8 cellular contexts compared by ENCODE assay signal in genomic region chr6:134288538-134289203, GRCh38. TPM values are rescaled to one million over a fixed set of nuclear protein-coding genes. Genes with fewer than 3 reads are reported as not detected.
A peak's percentile ranks its signal among the peaks of the same experiment; 100 is the strongest.
DNase-seq lines count a peak whose midpoint lies in the region; ATAC-seq and TF ChIP-seq lines count a peak whose summit lies in the region.

No MANE protein-coding gene starts in this region.

- ATAC-seq in GM19025 (IDR thresholded peaks at IDR 0.05; ENCODE audit: low read depth, unreplicated experiment): peak; percentile 55
- ATAC-seq in HG03460 (IDR thresholded peaks at IDR 0.05; ENCODE audit: unreplicated experiment): peak; percentile 75
- peak; percentile 83 for ATAC-seq in activated B cell treated with CpG ODN at 0.5 μM for 24 hours (ENCODE audit: low read depth)
- ATAC-seq in left ventricle myocardium superior: peak; percentile 31

- no peaks in the 10 kb centered on the region for H3K36me3 ChIP-seq in prostate gland

- H3K27me3 Mint-ChIP-seq in activated B cell treated with CpG ODN at 0.5 μM for 24 hours (no peaks in the 10 kb centered on the region), glutamatergic neuron (ENCODE audit: unreplicated experiment) (peaks cover 3% of the 10 kb centered on the region)

- H3K4me1 Mint-ChIP-seq in activated B cell treated with CpG ODN at 0.5 μM for 24 hours: peaks cover 22% of the 10 kb centered on the region
- no peaks in the 10 kb centered on the region for H3K4me1 Mint-ChIP-seq in glutamatergic neuron (ENCODE audit: low read depth, unreplicated experiment)

- no peak overlapping the region for H3K27ac ChIP-seq in prostate gland

- peak overlapping the region; percentile 16 for H3K4me3 Mint-ChIP-seq in activated B cell treated with CpG ODN at 0.5 μM for 24 hours
- H3K4me3 Mint-ChIP-seq in glutamatergic neuron (ENCODE audit: unreplicated experiment): no peak overlapping the region

- no peak for TF ChIP-seq POLR2A in prostate gland (IDR thresholded peaks at IDR 0.05)

- peaks cover 3% of the 10 kb centered on the region for H3K9me3 Mint-ChIP-seq in activated B cell treated with CpG ODN at 0.5 μM for 24 hours
- no peaks in the 10 kb centered on the region for H3K9me3 Mint-ChIP-seq in glutamatergic neuron (ENCODE audit: unreplicated experiment)

- POLR2A ChIA-PET in activated B cell treated with CpG ODN at 0.5 μM for 24 hours (lab: Charles Lee): interaction anchor here (1.0 to 1.5 kb wide), 3 partner anchors 41 to 85 kb away, joined by 3 to 9 read pairs (median 6); no protein-coding TSS in a partner anchor

- H3K27ac Mint-ChIP-seq in activated B cell treated with CpG ODN at 0.5 μM for 24 hours: peak overlapping the region; percentile 54
- no peak overlapping the region for H3K27ac Mint-ChIP-seq in glutamatergic neuron (ENCODE audit: unreplicated experiment)

- H3K4me1 ChIP-seq in prostate gland (replicated peaks): no peaks in the 10 kb centered on the region

- no peaks in the 10 kb centered on the region for H3K27me3 ChIP-seq in prostate gland (replicated peaks; ENCODE audit: insufficient read depth)

- no peak for TF ChIP-seq CTCF in activated B cell treated with CpG ODN at 0.5 μM for 24 hours (IDR thresholded peaks at IDR 0.05)
- TF ChIP-seq CTCF in prostate gland (IDR thresholded peaks at IDR 0.05): no peak
- no peak for TF ChIP-seq CTCF in glutamatergic neuron (IDR thresholded peaks at IDR 0.05; ENCODE audit: partially characterized antibody, unreplicated experiment)

- DNase-seq in AG20443 (ENCODE audit: low spot score): peak; percentile 63
- DNase-seq in activated B cell treated with CpG ODN at 0.5 μM for 24 hours: no peak
- DNase-seq in left ventricle myocardium superior: no peak
- DNase-seq in prostate gland (ENCODE audit: low spot score): no peak
- no peak for DNase-seq in HuH-7.5 (ENCODE audit: low spot score)
- DNase-seq in glutamatergic neuron: no peak

- intact Hi-C loops in activated B cell treated with CpG ODN at 0.5 μM for 24 hours (cut with micrococcal nuclease) (loop anchor here (1.0 to 2.0 kb wide), 6 partner anchors 41 to 148 kb away; no protein-coding TSS in a partner anchor), left ventricle myocardium superior (cut with micrococcal nuclease) (no loop called here), prostate gland (cut with DNase I) (no loop called here)

- WGBS in prostate gland: 57% methylated on average over 3 of the region's 3 CpGs

- no peak overlapping the region for H3K4me3 ChIP-seq in prostate gland

- H3K9me3 ChIP-seq in prostate gland: no peaks in the 10 kb centered on the region

- CTCF ChIA-PET in activated B cell treated with CpG ODN at 0.5 μM for 24 hours (lab: Charles Lee): interaction anchor here (1.6 kb wide), 1 partner anchor 39 kb away, joined by 4 read pairs; no protein-coding TSS in a partner anchor

- H3K36me3 Mint-ChIP-seq in activated B cell treated with CpG ODN at 0.5 μM for 24 hours (ENCODE audit: low read depth) (no peaks in the 10 kb centered on the region), glutamatergic neuron (ENCODE audit: unreplicated experiment) (no peaks in the 10 kb centered on the region)

RNA-seq across cellular contexts. Expression of gene SGK1, which starts 29.2 kb away (rescaled TPM):
- total RNA-seq in activated B cell treated with CpG ODN at 0.5 μM for 24 hours (32.8 and 36.2 TPM in 2 replicates), left ventricle myocardium superior (37.5 TPM), prostate gland (100 to 1,000 TPM; 243 to 260 TPM), glutamatergic neuron (ENCODE audit: unreplicated experiment) (6.3 TPM)

Comparison
In these comparisons a context has a peak if more than half of its experiments do, and no peak if none do; other contexts are left out.
1. ATAC-seq: peak in every context shown above with its lines; median percentile 83 in activated B cell treated with CpG ODN at 0.5 μM for 24 hours; 75 in HG03460; 55 in GM19025; 31 in left ventricle myocardium superior.